In genomic region chr20:9392892-9393857, GRCh38 we compare ENCODE assay signal across 10 cellular contexts.
DNase-seq lines count a peak whose midpoint lies in the region; ATAC-seq and TF ChIP-seq lines count a peak whose summit lies in the region.
"Had no signal": no experiment of that assay in that cellular context is flagged by ENCODE, and none has a peak within 500 bp of the region (broad histone marks: within the 10 kb centered on the region; RNA-seq: fewer than 3 reads in every experiment).

No MANE protein-coding gene starts in this region.

- TF ChIP-seq POLR2A in NB4 (IDR thresholded peaks at IDR 0.05; ENCODE audit: extremely low read depth, insufficient read length): no peak

- no peaks in the 10 kb centered on the region for H4K20me1 ChIP-seq in SK-N-SH (ENCODE audit: insufficient read depth)

- H3K9me3 ChIP-seq in SK-N-SH: no peaks in the 10 kb centered on the region

- H3K79me2 ChIP-seq in SK-N-SH (ENCODE audit: insufficient read depth): no peaks in the 10 kb centered on the region

- TF ChIP-seq CTCF in CD14-positive monocyte (IDR thresholded peaks at IDR 0.05) (peak; percentile 73), NB4 (IDR thresholded peaks at IDR 0.05; ENCODE audit: low read depth, low read length) (peak; percentile 77), SK-N-SH (IDR thresholded peaks at IDR 0.05) (peak; percentile 80), fibroblast of villous mesenchyme (IDR thresholded peaks at IDR 0.05; ENCODE audit: insufficient read depth, low read depth, low read length) (peak; percentile 80)

- no peak overlapping the region for H3K27ac ChIP-seq in SK-N-SH (ENCODE audit: low read depth in 2 of 2, low read length in 1 of 2)

- peak overlapping the region; percentile 75; the same call in 1 of the 2 replicates for H2AFZ ChIP-seq in SK-N-SH (ENCODE audit: low read depth)

- H3K27me3 ChIP-seq in SK-N-SH (ENCODE audit: insufficient read depth): no peaks in the 10 kb centered on the region

- no peaks in the 10 kb centered on the region for H3K4me1 ChIP-seq in SK-N-SH (ENCODE audit: control insufficient read depth in 1 of 2, insufficient read depth in 2 of 2, low read depth in 1 of 2, low read length in 1 of 2)

- peak; percentile 85 for TF ChIP-seq RAD21 in SK-N-SH (IDR thresholded peaks at IDR 0.05; ENCODE audit: low read length)

- POLR2A ChIA-PET in SK-N-SH (lab: Yijun Ruan, JAX): no interaction called here

- DNase-seq in CD14-positive monocyte (ENCODE audit: low spot score): peak; percentile 68
- peak; percentile 61 for DNase-seq in NB4 (ENCODE audit: low read depth)
- peak; percentile 77 for DNase-seq in SK-N-SH
- peak; percentile 67 for DNase-seq in fibroblast of villous mesenchyme (ENCODE audit: low read depth)
- DNase-seq in occipital lobe (lab: John Stamatoyannopoulos, UW): peak; percentile 43
- no peak for DNase-seq in stimulated activated naive CD4-positive, alpha-beta T cell treated with Interleukin-2 at 50 U/mL for 16 hours (lab: John Stamatoyannopoulos, UW)
- DNase-seq: naive B cell had no signal

- H3K27ac Mint-ChIP-seq in CD14-positive monocyte: peak overlapping the region in 1 of 7 donors; percentile 8
- H3K27ac Mint-ChIP-seq in activated T-helper 17 cell treated with anti-CD3 and anti-CD28 coated beads, Interleukin-2, amount 50 U/mL, for 72 hours: no peak overlapping the region
- H3K27ac Mint-ChIP-seq: IgD-negative memory B cell had no signal

- H3K4me2 ChIP-seq in SK-N-SH: no peak overlapping the region

- no peak overlapping the region for H3K4me3 Mint-ChIP-seq in CD14-positive monocyte
- no peak overlapping the region for H3K4me3 Mint-ChIP-seq in activated T-helper 17 cell treated with anti-CD3 and anti-CD28 coated beads, Interleukin-2, amount 50 U/mL, for 72 hours
- H3K4me3 Mint-ChIP-seq: IgD-negative memory B cell, naive B cell had no signal

- CTCF ChIA-PET in SK-N-SH (lab: Yijun Ruan, JAX): interaction anchor here (0.6 to 3.0 kb wide), 35 partner anchors 8 to 643 kb away, joined by 3 to 28 read pairs (median 5); no protein-coding TSS in a partner anchor

- peaks cover 13 to 35% of the 10 kb centered on the region in 2 experiments for H3K36me3 ChIP-seq in SK-N-SH (replicated peaks in 1 of 2; ENCODE audit: control insufficient read depth in 1 of 2, insufficient read depth in 2 of 2, low read length in 1 of 2)

- no peaks in the 10 kb centered on the region for H3K9me2 ChIP-seq in SK-N-SH

- H3K4me1 Mint-ChIP-seq in CD14-positive monocyte: peaks cover 22% of the 10 kb centered on the region
- H3K4me1 Mint-ChIP-seq in activated T-helper 17 cell treated with anti-CD3 and anti-CD28 coated beads, Interleukin-2, amount 50 U/mL, for 72 hours: no peaks in the 10 kb centered on the region

- H3F3A ChIP-seq in SK-N-SH (replicated peaks; ENCODE audit: insufficient read depth): no peaks in the 10 kb centered on the region

- H3K36me3 Mint-ChIP-seq in CD14-positive monocyte: peaks cover 2 to 3% of the 10 kb centered on the region in 2 donors
- H3K36me3 Mint-ChIP-seq in activated T-helper 17 cell treated with anti-CD3 and anti-CD28 coated beads, Interleukin-2, amount 50 U/mL, for 72 hours (ENCODE audit: low read depth): no peaks in the 10 kb centered on the region
- H3K36me3 Mint-ChIP-seq: IgD-negative memory B cell, naive B cell had no signal

- peaks cover 2 to 4% (median 4%) of the 10 kb centered on the region in 3 donors for H3K27me3 Mint-ChIP-seq in CD14-positive monocyte (ENCODE audit: low read depth in 3 of 3)
- no peaks in the 10 kb centered on the region for H3K27me3 Mint-ChIP-seq in activated T-helper 17 cell treated with anti-CD3 and anti-CD28 coated beads, Interleukin-2, amount 50 U/mL, for 72 hours
- H3K27me3 Mint-ChIP-seq: IgD-negative memory B cell, naive B cell had no signal

- H3K9me3 Mint-ChIP-seq in CD14-positive monocyte: no peaks in the 10 kb centered on the region
- H3K9me3 Mint-ChIP-seq in activated T-helper 17 cell treated with anti-CD3 and anti-CD28 coated beads, Interleukin-2, amount 50 U/mL, for 72 hours: no peaks in the 10 kb centered on the region
- H3K9me3 Mint-ChIP-seq: IgD-negative memory B cell, naive B cell had no signal

- 48% methylated on average over 3 of the region's 4 CpGs for whole genome bisulfite sequencing in SK-N-SH (ENCODE audit: low lambda C conversion rate)

- TF ChIP-seq EP300 in SK-N-SH (IDR thresholded peaks at IDR 0.05; ENCODE audit: borderline replicate concordance in 1 of 2, low read depth in 1 of 2, low read length in 1 of 2): no peak

- peak; percentile 47 for ATAC-seq in GM19351 (IDR thresholded peaks at IDR 0.05; ENCODE audit: unreplicated experiment)
- no peak for ATAC-seq in activated T-helper 17 cell treated with anti-CD3 and anti-CD28 coated beads, Interleukin-2, amount 50 U/mL, for 72 hours (replicated peaks)

- no peak overlapping the region for H3K9ac ChIP-seq in SK-N-SH

- intact Hi-C loops in CD14-positive monocyte (cut with micrococcal nuclease): no loop called here

- H3K4me3 ChIP-seq in NB4 (ENCODE audit: low read depth, low read length) (no peak overlapping the region), SK-N-SH (ENCODE audit: low read depth in 2 of 2, low read length in 1 of 2) (peak overlapping the region in 1 of 2 experiments; percentile 32; a peak in 1 of 4 replicates), fibroblast of villous mesenchyme (ENCODE audit: low read depth, low read length) (no peak overlapping the region)

TF ChIP-seq in SK-N-SH, 30 proteins besides CTCF, POLR2A, EP300 and RAD21:
- TF ChIP-seq ZBTB33 (IDR thresholded peaks at IDR 0.05; ENCODE audit: borderline replicate concordance, low read depth) (no peak), YY1 (IDR thresholded peaks at IDR 0.05; ENCODE audit: low read depth) (no peak), SMC3 (IDR thresholded peaks at IDR 0.05; ENCODE audit: low read depth, low read length) (peak; percentile 81), MEF2A (IDR thresholded peaks at IDR 0.05; ENCODE audit: borderline replicate concordance, low read depth) (no peak), TCF12 (IDR thresholded peaks at IDR 0.05) (no peak), JUND (IDR thresholded peaks at IDR 0.05) (no peak)
